ENCODE assay signal across 11 cellular contexts in the genomic region with DNA sequence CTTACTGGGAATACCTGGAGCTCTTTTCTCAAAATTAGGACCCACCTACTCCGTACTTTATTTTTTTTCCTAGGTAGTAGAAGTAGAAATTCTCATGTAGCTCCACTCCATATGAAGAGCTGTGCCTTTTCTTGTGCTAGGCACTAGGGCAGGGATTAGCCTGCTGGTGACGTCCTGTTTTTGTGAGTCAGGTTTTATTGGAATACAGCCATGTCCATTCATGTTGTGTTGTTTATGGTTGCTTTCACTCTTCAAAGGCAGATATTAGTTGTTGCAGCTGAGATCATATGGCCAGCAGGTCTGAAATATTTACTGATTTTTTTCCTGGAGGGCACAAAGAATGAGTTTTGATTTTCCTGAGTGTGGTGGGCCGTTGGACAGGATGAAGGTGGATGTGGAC. TPM values are rescaled to one million over a fixed set of nuclear protein-coding genes. Genes with fewer than 3 reads are reported as not detected.
DNase-seq lines count a peak whose midpoint lies in the region; ATAC-seq and TF ChIP-seq lines count a peak whose summit lies in the region.
"Had no signal": no experiment of that assay in that cellular context is flagged by ENCODE, and none has a peak within 500 bp of the region (broad histone marks: within the 10 kb centered on the region; RNA-seq: fewer than 3 reads in every experiment).

No MANE protein-coding gene starts in this region.

- no peak for TF ChIP-seq CTCF in CD4-positive, alpha-beta T cell (IDR thresholded peaks at IDR 0.05)
- no peak for TF ChIP-seq CTCF in left lung (IDR thresholded peaks at IDR 0.05)

- POLR2A ChIA-PET in CD4-positive, alpha-beta T cell (lab: Charles Lee): interaction anchor here (2.9 kb wide), 1 partner anchor 20 kb away, joined by 12 read pairs; a partner anchor contains a TSS

- H3K4me3 ChIP-seq in left lung: no peak overlapping the region

- H3K27ac ChIP-seq in CD4-positive, alpha-beta T cell (ENCODE audit: low read depth, low read length): no peak overlapping the region
- H3K27ac ChIP-seq in left lung: peak overlapping the region in 1 of 2 donors; percentile 81
- H3K27ac ChIP-seq: KMS-11 had no signal

- peaks cover 58% of the 10 kb centered on the region for H3K36me3 Mint-ChIP-seq in CD4-positive, alpha-beta T cell (ENCODE audit: low read depth)

- H3K27me3 ChIP-seq in CD4-positive, alpha-beta T cell (ENCODE audit: control insufficient read depth, insufficient read depth, low read length): no peaks in the 10 kb centered on the region
- H3K27me3 ChIP-seq in left lung: no peaks in the 10 kb centered on the region

- CTCF ChIA-PET in CD4-positive, alpha-beta T cell (lab: Charles Lee): interaction anchor here (0.6 kb wide), 1 partner anchor 82 kb away, joined by 7 read pairs; no protein-coding TSS in a partner anchor

- H3K9me3 Mint-ChIP-seq in CD4-positive, alpha-beta T cell: peaks cover 6% of the 10 kb centered on the region

- peaks cover 74% of the 10 kb centered on the region for H3K4me1 Mint-ChIP-seq in CD4-positive, alpha-beta T cell (ENCODE audit: low read depth)

- no peaks in the 10 kb centered on the region for H3K27me3 Mint-ChIP-seq in CD4-positive, alpha-beta T cell

- DNase-seq in CD4-positive, alpha-beta T cell: no peak
- DNase-seq in HT1080 (ENCODE audit: low read depth) (peak; percentile 57), brain pericyte (ENCODE audit: low read depth, low spot score) (peak; percentile 40), left lung (no peak), C1 segment of cervical spinal cord (lab: John Stamatoyannopoulos, UW) (no peak), NCI-H774 (lab: John Stamatoyannopoulos, UW) (no peak)
- DNase-seq: stimulated activated naive CD4-positive, alpha-beta T cell treated with Interleukin-2 at 50 U/mL for 16 hours had no signal

- intact Hi-C loops in CD4-positive, alpha-beta T cell (cut with DNase I, micrococcal nuclease): no loop called here
- intact Hi-C loops in left lung (cut with DNase I): no loop called here

- H3K9me3 ChIP-seq in CD4-positive, alpha-beta T cell (ENCODE audit: control insufficient read depth, low read length): peaks cover 12% of the 10 kb centered on the region
- H3K9me3 ChIP-seq in left lung: peaks cover 0 to 11% of the 10 kb centered on the region in 2 donors

- no peak for ATAC-seq in CD4-positive, alpha-beta T cell (ENCODE audit: poor library complexity)
- ATAC-seq in left lung: peak; percentile 37
- no peak for ATAC-seq in HG03045 (IDR thresholded peaks at IDR 0.05; ENCODE audit: unreplicated experiment)
- ATAC-seq in HG03175 (IDR thresholded peaks at IDR 0.05; ENCODE audit: unreplicated experiment): no peak

- peaks cover 9 to 62% of the 10 kb centered on the region in 2 donors for H3K4me1 ChIP-seq in left lung

- H3K36me3 ChIP-seq in left lung: peaks cover 0 to 4% of the 10 kb centered on the region in 2 donors

- H3K4me3 Mint-ChIP-seq in CD4-positive, alpha-beta T cell: peak overlapping the region; percentile 5

- H3K27ac Mint-ChIP-seq in CD4-positive, alpha-beta T cell: peak overlapping the region; percentile 23
- H3K27ac Mint-ChIP-seq: activated T-helper 2 cell treated with anti-CD3 and anti-CD28 coated beads, Interferon-gamma antibody, Interleukin-2, Interleukin-4, amounts not matched to agents 10 μg/mL and 5 μg/mL and 100 μg/mL, durations not matched to agents 14 hours and 24 hours and 36 hours had no signal

RNA-seq across cellular contexts. Expression of a gene that starts 20.5 kb away (rescaled TPM):
- 10 to 100 TPM; 48.5 to 48.9 TPM for total RNA-seq in CD4-positive, alpha-beta T cell
- 114 and 118 TPM in 2 replicates for total RNA-seq in HT1080 (2014; rRNA removed; shearing (Covaris generic))
- 99.4 and 122 TPM in 2 replicates for polyA plus RNA-seq in HT1080 (2015; cell fraction: cytosol; rRNA removed)
- 213 and 232 TPM in 2 replicates for polyA plus RNA-seq in HT1080 (2015; cell fraction: nucleus; rRNA removed)
- 10 to 100 TPM; 45.9 to 59.9 TPM for total RNA-seq in left lung

Comparison
In these comparisons a context has a peak if more than half of its experiments do, and no peak if none do; other contexts are left out.
1. DNase-seq: peak in HT1080 (single experiment) and brain pericyte (single experiment); none in CD4-positive, alpha-beta T cell (0 of 10), left lung (0 of 2), C1 segment of cervical spinal cord (0 of 14) and NCI-H774 (single experiment).